In genomic region chr15:55714064-55714463, GRCh38 we compare ENCODE assay signal across 31 cellular contexts. TPM values are rescaled to one million over a fixed set of nuclear protein-coding genes. Genes with fewer than 3 reads are reported as not detected.
"Had no signal": no experiment of that assay in that cellular context is flagged by ENCODE, and none has a peak within 500 bp of the region (broad histone marks: within the 10 kb centered on the region; RNA-seq: fewer than 3 reads in every experiment).

No MANE protein-coding gene starts in this region.

- H3K27me3 Mint-ChIP-seq: brain; central memory CD8-positive, alpha-beta T cell; dendritic cell treated with granulocyte-macrophage colony-stimulating factor and Interleukin-4, amounts not matched to agents 40 ng/mL and 50 ng/mL, for 4 days had no signal

- H3K9me3 ChIP-seq: ascending aorta, breast epithelium had no signal

- H3K9me3 Mint-ChIP-seq: activated naive CD4-positive, alpha-beta T cell treated with anti-CD3 and anti-CD28 coated beads for 36 hours; activated naive CD4-positive, alpha-beta T cell treated with anti-CD3 and anti-CD28 coated beads, Interleukin-2, amount 50 U/mL, for 24 hours; activated naive CD8-positive, alpha-beta T cell treated with anti-CD3 and anti-CD28 coated beads, Interleukin-2, amount 10 ng/mL, durations not matched to agents 7 days and 5 days; activated T-helper 1 cell treated with anti-CD3 and anti-CD28 coated beads, Interleukin-12 subunit alpha, Interleukin-12 subunit beta, Interleukin-2, Interleukin-4 antibody, amounts not matched to agents 30 ng/mL and 10 ng/mL and 1 ng/mL, durations not matched to agents 14 hours and 24 hours and 36 hours; activated T-helper 2 cell treated with anti-CD3 and anti-CD28 coated beads, Interferon-gamma antibody, Interleukin-2, Interleukin-4, amounts not matched to agents 10 μg/mL and 5 μg/mL and 100 μg/mL, durations not matched to agents 14 hours and 24 hours and 36 hours; central memory CD8-positive, alpha-beta T cell; dendritic cell treated with granulocyte-macrophage colony-stimulating factor and Interleukin-4, amounts not matched to agents 40 ng/mL and 50 ng/mL, for 4 days had no signal

- DNase-seq: activated CD4-positive, alpha-beta T cell treated with anti-CD3 and anti-CD28 coated beads for 48 hours; activated CD4-positive, alpha-beta T cell treated with anti-CD3 and anti-CD28 coated beads, Interleukin-2, amount 50 U/mL, for 1 hour; activated CD4-positive, alpha-beta T cell treated with anti-CD3 and anti-CD28 coated beads, Interleukin-2, amount 50 U/mL, for 48 hours; activated CD8-positive, alpha-beta memory T cell treated with anti-CD3 and anti-CD28 coated beads, Interleukin-2, amount 10 ng/mL, durations not matched to agents 7 days and 5 days; activated CD8-positive, alpha-beta memory T cell treated with anti-CD3 and anti-CD28 coated beads, Interleukin-2, amount 50 U/mL, for 4 hours; activated CD8-positive, alpha-beta T cell treated with anti-CD3 and anti-CD28 coated beads, Interleukin-2, amount 10 ng/mL, durations not matched to agents 7 days and 5 days; activated effector memory CD4-positive, alpha-beta T cell treated with anti-CD3 and anti-CD28 coated beads, Interleukin-2, amount 50 U/mL, for 16 hours; activated naive CD4-positive, alpha-beta T cell treated with anti-CD3 and anti-CD28 coated beads for 36 hours; activated naive CD8-positive, alpha-beta T cell treated with anti-CD3 and anti-CD28 coated beads, Interleukin-2, amount 10 ng/mL, durations not matched to agents 7 days and 5 days; activated T-cell treated with anti-CD3 and anti-CD28 coated beads, Interleukin-2, amount 50 U/mL, for 1 hour; activated T-cell treated with anti-CD3 and anti-CD28 coated beads, Interleukin-2, amount 50 U/mL, for 48 hours; dorsolateral prefrontal cortex; effector memory CD4-positive, alpha-beta T cell; endodermal cell; foreskin fibroblast; head of caudate nucleus; T-helper 1 cell; T-helper 2 cell had no signal

- H3K4me1 Mint-ChIP-seq: activated naive CD4-positive, alpha-beta T cell treated with anti-CD3 and anti-CD28 coated beads, Interleukin-2, amount 50 U/mL, for 24 hours; activated naive CD8-positive, alpha-beta T cell treated with anti-CD3 and anti-CD28 coated beads, Interleukin-2, amount 10 ng/mL, durations not matched to agents 7 days and 5 days; central memory CD8-positive, alpha-beta T cell had no signal

- ATAC-seq: activated CD4-positive, CD25-positive, alpha-beta regulatory T cell treated with anti-CD3 and anti-CD28 coated beads, Interleukin-2, amount 50 U/mL, for 24 hours; activated CD8-positive, alpha-beta memory T cell treated with anti-CD3 and anti-CD28 coated beads, Interleukin-2, amount 10 ng/mL, durations not matched to agents 7 days and 5 days; activated CD8-positive, alpha-beta T cell treated with anti-CD3 and anti-CD28 coated beads, Interleukin-2, amount 10 ng/mL, durations not matched to agents 7 days and 5 days; esophagus mucosa had no signal

- H3K36me3 Mint-ChIP-seq: activated CD8-positive, alpha-beta memory T cell treated with anti-CD3 and anti-CD28 coated beads, Interleukin-2, amount 10 ng/mL, durations not matched to agents 7 days and 5 days; activated naive CD4-positive, alpha-beta T cell treated with anti-CD3 and anti-CD28 coated beads, Interleukin-2, amount 50 U/mL, for 24 hours; activated naive CD8-positive, alpha-beta T cell treated with anti-CD3 and anti-CD28 coated beads, Interleukin-2, amount 10 ng/mL, durations not matched to agents 7 days and 5 days had no signal

- H3K4me3 Mint-ChIP-seq: activated CD8-positive, alpha-beta memory T cell treated with anti-CD3 and anti-CD28 coated beads, Interleukin-2, amount 10 ng/mL, durations not matched to agents 7 days and 5 days; activated CD8-positive, alpha-beta T cell treated with anti-CD3 and anti-CD28 coated beads, Interleukin-2, amount 10 ng/mL, durations not matched to agents 7 days and 5 days; activated naive CD4-positive, alpha-beta T cell treated with anti-CD3 and anti-CD28 coated beads for 36 hours; activated naive CD4-positive, alpha-beta T cell treated with anti-CD3 and anti-CD28 coated beads, Interleukin-2, amount 50 U/mL, for 24 hours; activated naive CD8-positive, alpha-beta T cell treated with anti-CD3 and anti-CD28 coated beads, Interleukin-2, amount 10 ng/mL, durations not matched to agents 7 days and 5 days; activated T-helper 1 cell treated with anti-CD3 and anti-CD28 coated beads, Interleukin-12 subunit alpha, Interleukin-12 subunit beta, Interleukin-2, Interleukin-4 antibody, amounts not matched to agents 30 ng/mL and 10 ng/mL and 1 ng/mL, durations not matched to agents 14 hours and 24 hours and 36 hours; brain; central memory CD8-positive, alpha-beta T cell; dendritic cell treated with granulocyte-macrophage colony-stimulating factor and Interleukin-4, amounts not matched to agents 40 ng/mL and 50 ng/mL, for 4 days; endodermal cell had no signal

- H3K27me3 ChIP-seq: ascending aorta, breast epithelium, cardiac muscle cell had no signal

- H3K27ac Mint-ChIP-seq: activated CD8-positive, alpha-beta memory T cell treated with anti-CD3 and anti-CD28 coated beads, Interleukin-2, amount 10 ng/mL, durations not matched to agents 7 days and 5 days; activated CD8-positive, alpha-beta T cell treated with anti-CD3 and anti-CD28 coated beads, Interleukin-2, amount 10 ng/mL, durations not matched to agents 7 days and 5 days; activated naive CD4-positive, alpha-beta T cell treated with anti-CD3 and anti-CD28 coated beads for 36 hours; activated naive CD4-positive, alpha-beta T cell treated with anti-CD3 and anti-CD28 coated beads, Interleukin-2, amount 50 U/mL, for 24 hours; activated naive CD8-positive, alpha-beta T cell treated with anti-CD3 and anti-CD28 coated beads, Interleukin-2, amount 10 ng/mL, durations not matched to agents 7 days and 5 days; activated T-helper 1 cell treated with anti-CD3 and anti-CD28 coated beads, Interleukin-12 subunit alpha, Interleukin-12 subunit beta, Interleukin-2, Interleukin-4 antibody, amounts not matched to agents 30 ng/mL and 10 ng/mL and 1 ng/mL, durations not matched to agents 14 hours and 24 hours and 36 hours; activated T-helper 2 cell treated with anti-CD3 and anti-CD28 coated beads, Interferon-gamma antibody, Interleukin-2, Interleukin-4, amounts not matched to agents 10 μg/mL and 5 μg/mL and 100 μg/mL, durations not matched to agents 14 hours and 24 hours and 36 hours; dendritic cell treated with granulocyte-macrophage colony-stimulating factor and Interleukin-4, amounts not matched to agents 40 ng/mL and 50 ng/mL, for 4 days; endodermal cell had no signal

- H3K27ac ChIP-seq: ascending aorta, breast epithelium, cardiac muscle cell, coronary artery, dorsolateral prefrontal cortex had no signal

- H3K4me3 ChIP-seq: ascending aorta, breast epithelium, cardiac muscle cell, coronary artery, dorsolateral prefrontal cortex had no signal

- H3K4me1 ChIP-seq: ascending aorta, breast epithelium had no signal

- H3K36me3 ChIP-seq: ascending aorta, breast epithelium, cardiac muscle cell had no signal

RNA-seq across cellular contexts. Expression of gene PRTG, which starts 28.9 kb away (rescaled TPM):
- total RNA-seq: activated CD8-positive, alpha-beta memory T cell treated with anti-CD3 and anti-CD28 coated beads for 36 hours; activated CD8-positive, alpha-beta memory T cell treated with anti-CD3 and anti-CD28 coated beads, Interleukin-2, amount 10 ng/mL, durations not matched to agents 7 days and 5 days; activated CD8-positive, alpha-beta T cell treated with anti-CD3 and anti-CD28 coated beads, Interleukin-2, amount 10 ng/mL, durations not matched to agents 7 days and 5 days; activated naive CD4-positive, alpha-beta T cell treated with anti-CD3 and anti-CD28 coated beads for 36 hours; activated naive CD8-positive, alpha-beta T cell treated with anti-CD3 and anti-CD28 coated beads, Interleukin-2, amount 10 ng/mL, durations not matched to agents 7 days and 5 days; activated T-helper 1 cell treated with anti-CD3 and anti-CD28 coated beads, Interleukin-12 subunit alpha, Interleukin-12 subunit beta, Interleukin-2, Interleukin-4 antibody, amounts not matched to agents 30 ng/mL and 10 ng/mL and 1 ng/mL, durations not matched to agents 14 hours and 24 hours and 36 hours had no signal
